In the genomic region with DNA sequence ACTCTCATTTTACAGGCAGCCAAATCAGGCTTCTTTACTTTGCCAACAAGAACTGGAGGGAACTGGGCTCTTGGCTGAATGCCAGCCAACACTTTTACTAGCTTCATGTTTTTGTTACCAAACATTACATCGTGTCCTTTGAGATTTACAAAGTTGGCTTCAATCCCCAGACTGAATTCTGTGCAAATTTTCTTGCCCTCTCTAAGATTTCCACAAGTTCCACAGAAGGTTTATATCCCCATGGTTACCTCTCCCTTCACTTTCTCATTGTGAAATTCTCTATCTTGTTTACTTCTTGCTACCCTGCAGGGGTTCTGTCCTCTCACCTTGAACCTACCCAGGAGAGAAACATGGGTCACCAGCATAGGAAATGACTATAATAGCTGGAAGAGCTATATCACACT, we compare ENCODE assay signal across 10 cellular contexts. TPM values are rescaled to one million over a fixed set of nuclear protein-coding genes. Genes with fewer than 3 reads are reported as not detected.
DNase-seq lines count a peak whose midpoint lies in the region; ATAC-seq and TF ChIP-seq lines count a peak whose summit lies in the region.
"Had no signal": no experiment of that assay in that cellular context is flagged by ENCODE, and none has a peak within 500 bp of the region (broad histone marks: within the 10 kb centered on the region; RNA-seq: fewer than 3 reads in every experiment).

No MANE protein-coding gene starts in this region.

- peak; percentile 58 for DNase-seq in GM23248
- DNase-seq in T1000 (lab: John Stamatoyannopoulos, UW), result peak; percentile 14
- peak; percentile 67 for DNase-seq in left ventricle myocardium inferior
- no peak for DNase-seq in SHP77 treated with DMSO at 0.1 percent for 48 hours (lab: John Stamatoyannopoulos, UW)

- peak overlapping the region; percentile 22; the same call in 1 of the 2 replicates for H3K9ac ChIP-seq in GM23248
- H3K9ac ChIP-seq in rectal smooth muscle tissue (ENCODE audit: low read length), result no peak overlapping the region
- H3K9ac ChIP-seq: neural progenitor cell had no signal

- peak overlapping the region; percentile 72 for H3K27ac ChIP-seq in GM23248
- peak overlapping the region; percentile 31 for H3K27ac ChIP-seq in left ventricle myocardium inferior (replicated peaks)
- H3K27ac ChIP-seq in rectal smooth muscle tissue (ENCODE audit: low read depth, low read length), result peak overlapping the region; percentile 75
- H3K27ac ChIP-seq: neural progenitor cell had no signal

- H3F3A ChIP-seq in GM23248 (ENCODE audit: insufficient read depth), result peaks cover 25% of the 10 kb centered on the region

- no peaks in the 10 kb centered on the region for H4K20me1 ChIP-seq in GM23248 (ENCODE audit: insufficient read depth)

- peak overlapping the region; percentile 50 for H3K4me2 ChIP-seq in GM23248 (ENCODE audit: unreplicated experiment)
- H3K4me2 ChIP-seq: neural progenitor cell had no signal

- no peaks in the 10 kb centered on the region for H3K9me3 ChIP-seq in GM23248 (ENCODE audit: low read depth)
- H3K9me3 ChIP-seq in left ventricle myocardium inferior (replicated peaks), result no peaks in the 10 kb centered on the region

- H3K27me3 ChIP-seq in GM23248 (replicated peaks; ENCODE audit: insufficient read depth) (no peaks in the 10 kb centered on the region), left ventricle myocardium inferior (ENCODE audit: low read depth) (no peaks in the 10 kb centered on the region), rectal smooth muscle tissue (ENCODE audit: control insufficient read depth, insufficient read depth, low read length) (no peaks in the 10 kb centered on the region)
- H3K27me3 ChIP-seq: neural progenitor cell had no signal

- H3K4me3 ChIP-seq in GM23248, result no peak overlapping the region
- no peak overlapping the region for H3K4me3 ChIP-seq in left ventricle myocardium inferior
- H3K4me3 ChIP-seq in rectal smooth muscle tissue (ENCODE audit: low read length), result no peak overlapping the region
- H3K4me3 ChIP-seq: neural progenitor cell had no signal

- WGBS in GM23248 (ENCODE audit: low coverage in 1 of 2, low lambda C conversion rate in 2 of 2, missing lambda C conversion rate in 2 of 2), 2 experiments, result 0% methylated on average over 1 of the region's 1 CpG

- H3K36me3 ChIP-seq in GM23248 (ENCODE audit: low read depth), result no peaks in the 10 kb centered on the region
- H3K36me3 ChIP-seq in left ventricle myocardium inferior, result no peaks in the 10 kb centered on the region
- H3K36me3 ChIP-seq in rectal smooth muscle tissue (ENCODE audit: control insufficient read depth, insufficient read depth, low read length), result no peaks in the 10 kb centered on the region
- H3K36me3 ChIP-seq: neural progenitor cell had no signal

- H2AFZ ChIP-seq in GM23248, result no peak overlapping the region
- H2AFZ ChIP-seq: neural progenitor cell had no signal

- H3K79me2 ChIP-seq in GM23248 (ENCODE audit: insufficient read depth), result no peaks in the 10 kb centered on the region

- intact Hi-C loops in left ventricle myocardium inferior (cut with micrococcal nuclease), result no loop called here

- in situ Hi-C loops in GM23248 (cut with MboI), result no loop called here

- ATAC-seq in HG02763 (IDR thresholded peaks at IDR 0.05; ENCODE audit: unreplicated experiment), result no peak
- no peak for ATAC-seq in HG03469 (IDR thresholded peaks at IDR 0.05; ENCODE audit: unreplicated experiment)
- no peak for ATAC-seq in HG02840 (IDR thresholded peaks at IDR 0.05; ENCODE audit: low FRiP score, unreplicated experiment)
- ATAC-seq: Panc1 had no signal

- no peak for TF ChIP-seq CTCF in left ventricle myocardium inferior (IDR thresholded peaks at IDR 0.05; ENCODE audit: borderline replicate concordance)

- H3K9me2 ChIP-seq in GM23248 (ENCODE audit: insufficient read depth), result no peaks in the 10 kb centered on the region

- peaks cover 22% of the 10 kb centered on the region for H3K4me1 ChIP-seq in GM23248 (ENCODE audit: insufficient read depth)
- H3K4me1 ChIP-seq in left ventricle myocardium inferior, result peaks cover 17% of the 10 kb centered on the region
- H3K4me1 ChIP-seq in rectal smooth muscle tissue (ENCODE audit: control insufficient read depth, insufficient read depth, low read length), result peaks cover 10% of the 10 kb centered on the region

RNA-seq across cellular contexts. Expression of a gene that starts 37.6 kb away (rescaled TPM):
- 12.8 and 14.4 TPM in 2 replicates for total RNA-seq in GM23248 (2014; rRNA removed; shearing (Covaris generic))
- polyA plus RNA-seq in GM23248 (2016; fragmentation: Nextera tagmentation; extraction: Ambion mirVana), result 3.7 and 5.5 TPM in 2 replicates
- 6.0 TPM for total RNA-seq in left ventricle myocardium inferior
